In the genomic region with DNA sequence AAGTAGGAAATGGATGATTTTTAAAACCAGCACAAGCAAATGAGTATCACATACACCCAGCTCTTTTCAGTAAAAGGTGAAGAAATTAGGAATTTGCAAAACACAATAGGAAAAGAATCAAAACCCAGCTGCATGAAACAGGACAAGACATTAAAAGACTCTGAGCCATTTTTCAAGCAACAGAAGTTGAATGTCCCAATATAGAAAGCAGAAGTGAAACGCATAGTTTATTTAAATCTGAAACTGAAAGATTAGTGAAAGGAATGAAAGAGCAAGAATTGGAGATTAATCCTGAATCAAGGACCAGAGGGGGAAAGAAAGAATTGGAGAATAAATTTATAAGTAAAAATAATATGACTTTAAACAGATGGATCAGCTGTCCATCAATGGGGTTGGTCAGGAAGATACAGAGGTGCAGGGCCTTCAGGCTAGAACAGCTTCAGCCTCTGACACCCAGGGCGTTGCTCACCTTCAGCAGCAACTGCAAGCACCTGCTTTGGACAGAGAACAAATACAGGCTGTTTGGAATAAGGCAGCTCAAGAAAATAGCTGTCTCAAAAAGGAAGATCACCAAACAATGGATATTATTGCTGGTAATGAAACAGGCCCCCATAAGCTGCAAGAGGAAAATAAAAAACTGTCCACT, we compare ENCODE assay signal across 13 cellular contexts. TPM values are rescaled to one million over a fixed set of nuclear protein-coding genes. Genes with fewer than 3 reads are reported as not detected.
A peak's percentile ranks its signal among the peaks of the same experiment; 100 is the strongest.
DNase-seq lines count a peak whose midpoint lies in the region; ATAC-seq and TF ChIP-seq lines count a peak whose summit lies in the region.
"Had no signal": no experiment of that assay in that cellular context is flagged by ENCODE, and none has a peak within 500 bp of the region (broad histone marks: within the 10 kb centered on the region; RNA-seq: fewer than 3 reads in every experiment).

No MANE protein-coding gene starts in this region.

- TF ChIP-seq CTCF in A673 (conservative IDR thresholded peaks at IDR 0.05; ENCODE audit: low read depth, low read length) (no peak), heart left ventricle (IDR thresholded peaks at IDR 0.05) (no peak), heart right ventricle (IDR thresholded peaks at IDR 0.05) (no peak)

- H3K4me3 ChIP-seq in A673 (ENCODE audit: low read depth, low read length, poor library complexity, severe bottlenecking) (no peak overlapping the region), heart left ventricle (peak overlapping the region in 1 of 12 donors; percentile 6), heart right ventricle (no peak overlapping the region)
- H3K4me3 ChIP-seq: cardiac muscle cell, esophagus squamous epithelium, MG63, upper lobe of left lung had no signal

- intact Hi-C loops in A673 (cut with micrococcal nuclease; ENCODE audit: unreplicated experiment): no loop called here
- intact Hi-C loops in activated T-helper 1 cell treated with anti-CD3 and anti-CD28 coated beads, Interleukin-12 subunit alpha, Interleukin-12 subunit beta, Interleukin-2, Interleukin-4 antibody, amounts not matched to agents 30 ng/mL and 10 ng/mL and 1 ng/mL, durations not matched to agents 14 hours and 24 hours and 36 hours (cut with micrococcal nuclease): loop anchor here (1.0 to 10.0 kb wide), 3 partner anchors 12 to 1174 kb away; no protein-coding TSS in a partner anchor
- intact Hi-C loops in heart left ventricle (cut with DNase I): loop anchor here in 4 of 10 donors (5.0 to 10.0 kb wide), 4 partner anchors 48 to 64 kb away; no protein-coding TSS in a partner anchor
- intact Hi-C loops in heart right ventricle (cut with DNase I): loop anchor here in 3 of 10 donors (10.0 kb wide), 2 partner anchors 54 to 64 kb away; no protein-coding TSS in a partner anchor

- H3K27me3 ChIP-seq in A673 (replicated peaks; ENCODE audit: insufficient read depth, low read depth, low read length, poor library complexity) (no peaks in the 10 kb centered on the region), heart left ventricle (no peaks in the 10 kb centered on the region), heart right ventricle (no peaks in the 10 kb centered on the region)
- H3K27me3 ChIP-seq: cardiac muscle cell, esophagus squamous epithelium, MG63, upper lobe of left lung had no signal

- H3K4me1 ChIP-seq in A673 (ENCODE audit: insufficient read depth, low read length, poor library complexity, severe bottlenecking): peaks cover 8% of the 10 kb centered on the region
- peaks cover 0 to 38% (median 8%) of the 10 kb centered on the region in 12 donors for H3K4me1 ChIP-seq in heart left ventricle
- H3K4me1 ChIP-seq in heart right ventricle: peaks cover 0 to 37% (median 8%) of the 10 kb centered on the region in 9 donors

- peaks cover 1% of the 10 kb centered on the region for H3K36me3 Mint-ChIP-seq in activated T-helper 1 cell treated with anti-CD3 and anti-CD28 coated beads, Interleukin-12 subunit alpha, Interleukin-12 subunit beta, Interleukin-2, Interleukin-4 antibody, amounts not matched to agents 30 ng/mL and 10 ng/mL and 1 ng/mL, durations not matched to agents 14 hours and 24 hours and 36 hours (ENCODE audit: low read depth)

- H3K27ac ChIP-seq in A673 (ENCODE audit: low read depth, low read length, poor library complexity, severe bottlenecking): peak overlapping the region; percentile 84
- peak overlapping the region in 1 of 12 donors; percentile 81 for H3K27ac ChIP-seq in heart left ventricle
- H3K27ac ChIP-seq in heart right ventricle: peak overlapping the region in 1 of 10 donors; percentile 53
- H3K27ac ChIP-seq: cardiac muscle cell, esophagus squamous epithelium had no signal

- no peaks in the 10 kb centered on the region for H3K9me3 Mint-ChIP-seq in activated T-helper 1 cell treated with anti-CD3 and anti-CD28 coated beads, Interleukin-12 subunit alpha, Interleukin-12 subunit beta, Interleukin-2, Interleukin-4 antibody, amounts not matched to agents 30 ng/mL and 10 ng/mL and 1 ng/mL, durations not matched to agents 14 hours and 24 hours and 36 hours

- no peak for TF ChIP-seq POLR2A in heart left ventricle (IDR thresholded peaks at IDR 0.05)

- H3K36me3 ChIP-seq in A673 (ENCODE audit: insufficient read depth, low read length, poor library complexity, severe bottlenecking) (no peaks in the 10 kb centered on the region), heart left ventricle (no peaks in the 10 kb centered on the region), heart right ventricle (no peaks in the 10 kb centered on the region)
- H3K36me3 ChIP-seq: cardiac muscle cell, esophagus squamous epithelium, MG63, upper lobe of left lung had no signal

- CTCF ChIA-PET in A673 (lab: Charles Lee): no interaction called here

- DNase-seq in A673 (ENCODE audit: low spot score) (no peak), MV-4-11 (lab: John Stamatoyannopoulos, UW) (peak; percentile 80), heart left ventricle (no peak), T-helper 9 cell (no peak), heart right ventricle (no peak)
- DNase-seq in activated T-helper 1 cell treated with anti-CD3 and anti-CD28 coated beads, Interleukin-12 subunit alpha, Interleukin-12 subunit beta, Interleukin-2, Interleukin-4 antibody, amounts not matched to agents 30 ng/mL and 10 ng/mL and 1 ng/mL, durations not matched to agents 14 hours and 24 hours and 36 hours (ENCODE audit: low spot score): no peak
- DNase-seq: esophagus squamous epithelium, MG63, NCI-H526 treated with DMSO at 0.1 percent for 48 hours, upper lobe of left lung had no signal

- peak overlapping the region; percentile 67 for H3K27ac Mint-ChIP-seq in activated T-helper 1 cell treated with anti-CD3 and anti-CD28 coated beads, Interleukin-12 subunit alpha, Interleukin-12 subunit beta, Interleukin-2, Interleukin-4 antibody, amounts not matched to agents 30 ng/mL and 10 ng/mL and 1 ng/mL, durations not matched to agents 14 hours and 24 hours and 36 hours

- POLR2A ChIA-PET in A673 (lab: Charles Lee; ENCODE audit: low non-redundant PET): no interaction called here

- no TSS peak for BruUV-seq in A673 (replicated peaks; lab: Mats Ljungman, UMichigan)

- ATAC-seq in GM18861 (IDR thresholded peaks at IDR 0.05; ENCODE audit: unreplicated experiment): peak; percentile 36
- ATAC-seq in GM18867 (IDR thresholded peaks at IDR 0.05; ENCODE audit: unreplicated experiment): no peak
- ATAC-seq in heart left ventricle: no peak
- no peak for ATAC-seq in heart right ventricle

- H3K27me3 Mint-ChIP-seq in activated T-helper 1 cell treated with anti-CD3 and anti-CD28 coated beads, Interleukin-12 subunit alpha, Interleukin-12 subunit beta, Interleukin-2, Interleukin-4 antibody, amounts not matched to agents 30 ng/mL and 10 ng/mL and 1 ng/mL, durations not matched to agents 14 hours and 24 hours and 36 hours (ENCODE audit: insufficient read depth): no peaks in the 10 kb centered on the region

- peak overlapping the region; percentile 26 for H3K4me3 Mint-ChIP-seq in activated T-helper 1 cell treated with anti-CD3 and anti-CD28 coated beads, Interleukin-12 subunit alpha, Interleukin-12 subunit beta, Interleukin-2, Interleukin-4 antibody, amounts not matched to agents 30 ng/mL and 10 ng/mL and 1 ng/mL, durations not matched to agents 14 hours and 24 hours and 36 hours

- WGBS in heart left ventricle, 4 donors: 86 to 90% (median 89%) methylated on average over 2 of the region's 2 CpGs
- 85% methylated on average over 2 of the region's 2 CpGs for WGBS in heart right ventricle, 2 donors

- H3K4me1 Mint-ChIP-seq in activated T-helper 1 cell treated with anti-CD3 and anti-CD28 coated beads, Interleukin-12 subunit alpha, Interleukin-12 subunit beta, Interleukin-2, Interleukin-4 antibody, amounts not matched to agents 30 ng/mL and 10 ng/mL and 1 ng/mL, durations not matched to agents 14 hours and 24 hours and 36 hours (ENCODE audit: low read depth): peaks cover 34% of the 10 kb centered on the region

- H3K9me3 ChIP-seq in A673 (ENCODE audit: low read depth, low read length, poor library complexity, severe bottlenecking): no peaks in the 10 kb centered on the region
- no peaks in the 10 kb centered on the region for H3K9me3 ChIP-seq in heart left ventricle
- no peaks in the 10 kb centered on the region for H3K9me3 ChIP-seq in heart right ventricle
- H3K9me3 ChIP-seq: esophagus squamous epithelium, MG63, upper lobe of left lung had no signal

RNA-seq across cellular contexts. Expression of a gene that starts 3.9 kb away (rescaled TPM):
- total RNA-seq in A673 (2021) (144 and 146 TPM in 2 replicates), heart left ventricle (100 to 1,000 TPM in 1 of 9 donors, 10 to 100 TPM in 8; 26.3 to 105 (median 70.4) TPM), heart right ventricle (10 to 100 TPM; 45.7 to 95.9 (median 76.2) TPM)
- 80.2 and 87.3 TPM in 2 replicates for total RNA-seq in activated T-helper 1 cell treated with anti-CD3 and anti-CD28 coated beads, Interleukin-12 subunit alpha, Interleukin-12 subunit beta, Interleukin-2, Interleukin-4 antibody, amounts not matched to agents 30 ng/mL and 10 ng/mL and 1 ng/mL, durations not matched to agents 14 hours and 24 hours and 36 hours
- polyA plus RNA-seq in heart left ventricle (10 to 100 TPM; 35.1 to 38.2 TPM), heart right ventricle (10 to 100 TPM; 30.4 to 54.7 TPM)
